8 cellular contexts compared by ENCODE assay signal in the genomic region with DNA sequence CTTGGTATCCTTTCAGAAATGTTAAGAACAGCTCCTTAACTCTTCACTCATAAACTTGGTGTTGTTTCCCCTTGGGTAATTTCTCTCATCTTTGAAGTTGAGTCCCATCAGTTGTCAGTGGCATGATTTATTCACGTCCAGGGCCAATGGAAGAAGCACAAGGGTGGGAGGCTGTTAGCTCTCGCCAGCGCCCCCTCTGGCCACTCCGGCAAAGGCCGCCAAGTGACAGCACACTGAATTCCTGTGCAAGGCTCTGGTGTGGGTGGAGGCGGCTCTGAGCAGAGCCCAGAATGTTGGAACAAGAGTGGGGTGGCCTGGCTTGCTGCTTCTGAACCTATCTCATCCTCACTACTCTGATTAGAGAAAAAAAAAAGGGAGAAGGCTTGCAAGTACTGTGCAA. TPM values are rescaled to one million over a fixed set of nuclear protein-coding genes. Genes with fewer than 3 reads are reported as not detected.
DNase-seq lines count a peak whose midpoint lies in the region; ATAC-seq and TF ChIP-seq lines count a peak whose summit lies in the region.

No MANE protein-coding gene starts in this region.

- H3K27me3 ChIP-seq in SJCRH30: no peaks in the 10 kb centered on the region

- ATAC-seq in GM19328 (IDR thresholded peaks at IDR 0.05; ENCODE audit: unreplicated experiment): no peak

- H3K4me3 Mint-ChIP-seq in activated naive CD4-positive, alpha-beta T cell treated with anti-CD3 and anti-CD28 coated beads for 36 hours: no peak overlapping the region
- no peak overlapping the region for H3K4me3 Mint-ChIP-seq in activated naive CD4-positive, alpha-beta T cell treated with anti-CD3 and anti-CD28 coated beads, Interleukin-2, amount 10 ng/mL, durations not matched to agents 7 days and 5 days
- no peak overlapping the region for H3K4me3 Mint-ChIP-seq in type B pancreatic cell
- no peak overlapping the region for H3K4me3 Mint-ChIP-seq in immature natural killer cell

- H3K27ac ChIP-seq in SJCRH30: no peak overlapping the region

- peaks cover 64% of the 10 kb centered on the region for H3K36me3 ChIP-seq in SJCRH30

- CTCF ChIA-PET in activated naive CD4-positive, alpha-beta T cell treated with anti-CD3 and anti-CD28 coated beads for 36 hours (lab: Charles Lee): interaction anchor here (0.9 to 1.6 kb wide), 4 partner anchors 10 to 152 kb away, joined by 3 to 5 read pairs (median 4); no protein-coding TSS in a partner anchor
- CTCF ChIA-PET in activated naive CD4-positive, alpha-beta T cell treated with anti-CD3 and anti-CD28 coated beads, Interleukin-2, amount 10 ng/mL, durations not matched to agents 7 days and 5 days (lab: Charles Lee): no interaction called here

- H3K4me1 ChIP-seq in SJCRH30: no peaks in the 10 kb centered on the region

- H3K9me3 ChIP-seq in SJCRH30 (replicated peaks): no peaks in the 10 kb centered on the region; the same call in 1 of the 2 replicates

- TF ChIP-seq CTCF in type B pancreatic cell (conservative IDR thresholded peaks at IDR 0.05): peak; percentile 70

- H3K27me3 Mint-ChIP-seq in activated naive CD4-positive, alpha-beta T cell treated with anti-CD3 and anti-CD28 coated beads for 36 hours (ENCODE audit: low read depth): peaks cover 3% of the 10 kb centered on the region
- H3K27me3 Mint-ChIP-seq in activated naive CD4-positive, alpha-beta T cell treated with anti-CD3 and anti-CD28 coated beads, Interleukin-2, amount 10 ng/mL, durations not matched to agents 7 days and 5 days: peaks cover 25% of the 10 kb centered on the region
- H3K27me3 Mint-ChIP-seq in type B pancreatic cell (peaks cover 4% of the 10 kb centered on the region), immature natural killer cell (ENCODE audit: low read depth in 3 of 3) (peaks cover 0 to 24% (median 0%) of the 10 kb centered on the region in 3 donors)

- no peak overlapping the region for H3K27ac Mint-ChIP-seq in activated naive CD4-positive, alpha-beta T cell treated with anti-CD3 and anti-CD28 coated beads for 36 hours
- H3K27ac Mint-ChIP-seq in activated naive CD4-positive, alpha-beta T cell treated with anti-CD3 and anti-CD28 coated beads, Interleukin-2, amount 10 ng/mL, durations not matched to agents 7 days and 5 days: no peak overlapping the region
- H3K27ac Mint-ChIP-seq in type B pancreatic cell (no peak overlapping the region), immature natural killer cell (no peak overlapping the region)

- H3K36me3 Mint-ChIP-seq in activated naive CD4-positive, alpha-beta T cell treated with anti-CD3 and anti-CD28 coated beads for 36 hours (ENCODE audit: low read depth): no peaks in the 10 kb centered on the region
- H3K36me3 Mint-ChIP-seq in activated naive CD4-positive, alpha-beta T cell treated with anti-CD3 and anti-CD28 coated beads, Interleukin-2, amount 10 ng/mL, durations not matched to agents 7 days and 5 days: no peaks in the 10 kb centered on the region
- H3K36me3 Mint-ChIP-seq in type B pancreatic cell: no peaks in the 10 kb centered on the region
- no peaks in the 10 kb centered on the region for H3K36me3 Mint-ChIP-seq in immature natural killer cell

- peak; percentile 34 for DNase-seq in activated naive CD4-positive, alpha-beta T cell treated with anti-CD3 and anti-CD28 coated beads for 36 hours
- no peak for DNase-seq in activated naive CD4-positive, alpha-beta T cell treated with anti-CD3 and anti-CD28 coated beads, Interleukin-2, amount 10 ng/mL, durations not matched to agents 7 days and 5 days
- DNase-seq in SJCRH30: peak; percentile 38 to 45
- peak; percentile 22 for DNase-seq in glomerular visceral epithelial cell (ENCODE audit: extremely low spot score)
- DNase-seq in type B pancreatic cell (ENCODE audit: extremely low spot score, unreplicated experiment): no peak
- no peak for DNase-seq in immature natural killer cell
- no peak for DNase-seq in COR-L47 (lab: John Stamatoyannopoulos, UW)

- no peaks in the 10 kb centered on the region for H3K4me1 Mint-ChIP-seq in activated naive CD4-positive, alpha-beta T cell treated with anti-CD3 and anti-CD28 coated beads for 36 hours (ENCODE audit: low read depth)
- H3K4me1 Mint-ChIP-seq in activated naive CD4-positive, alpha-beta T cell treated with anti-CD3 and anti-CD28 coated beads, Interleukin-2, amount 10 ng/mL, durations not matched to agents 7 days and 5 days: no peaks in the 10 kb centered on the region
- H3K4me1 Mint-ChIP-seq in type B pancreatic cell (ENCODE audit: unreplicated experiment): peaks cover 12% of the 10 kb centered on the region
- H3K4me1 Mint-ChIP-seq in immature natural killer cell: no peaks in the 10 kb centered on the region

- no peaks in the 10 kb centered on the region for H3K9me3 Mint-ChIP-seq in activated naive CD4-positive, alpha-beta T cell treated with anti-CD3 and anti-CD28 coated beads for 36 hours
- H3K9me3 Mint-ChIP-seq in activated naive CD4-positive, alpha-beta T cell treated with anti-CD3 and anti-CD28 coated beads, Interleukin-2, amount 10 ng/mL, durations not matched to agents 7 days and 5 days: no peaks in the 10 kb centered on the region
- H3K9me3 Mint-ChIP-seq in type B pancreatic cell (no peaks in the 10 kb centered on the region), immature natural killer cell (peaks cover 0 to 2% (median 0%) of the 10 kb centered on the region in 6 donors)

- intact Hi-C loops in activated naive CD4-positive, alpha-beta T cell treated with anti-CD3 and anti-CD28 coated beads for 36 hours (cut with micrococcal nuclease): no loop called here

- no peak overlapping the region for H3K4me3 ChIP-seq in SJCRH30

RNA-seq across cellular contexts. Expression of a gene that starts 13.1 kb away (rescaled TPM):
- not detected for total RNA-seq in activated naive CD4-positive, alpha-beta T cell treated with anti-CD3 and anti-CD28 coated beads for 36 hours
- total RNA-seq in SJCRH30 (2014; rRNA removed; shearing (Covaris generic)): 52.1 and 56.1 TPM in 2 replicates
- total RNA-seq in type B pancreatic cell (ENCODE audit: low replicate concordance): 0.36 and 0.40 TPM in 2 replicates
- not detected for polyA plus RNA-seq in immature natural killer cell

RNA-seq across cellular contexts. Expression of a gene that starts 39.5 kb away (rescaled TPM):
- total RNA-seq in activated naive CD4-positive, alpha-beta T cell treated with anti-CD3 and anti-CD28 coated beads for 36 hours: not detected
- not detected in 2 replicates for total RNA-seq in SJCRH30 (2014; rRNA removed; shearing (Covaris generic))
- not detected in 2 replicates for total RNA-seq in type B pancreatic cell (ENCODE audit: low replicate concordance)
- polyA plus RNA-seq in immature natural killer cell: not detected

Comparison
In these comparisons a context has a peak if more than half of its experiments do, and no peak if none do; other contexts are left out.
1. DNase-seq: peak in activated naive CD4-positive, alpha-beta T cell treated with anti-CD3 and anti-CD28 coated beads for 36 hours (single experiment), SJCRH30 (2 of 2) and glomerular visceral epithelial cell (single experiment); none in activated naive CD4-positive, alpha-beta T cell treated with anti-CD3 and anti-CD28 coated beads, Interleukin-2, amount 10 ng/mL, durations not matched to agents 7 days and 5 days (single experiment), type B pancreatic cell (single experiment), immature natural killer cell (0 of 3) and COR-L47 (single experiment).
2. RNA of a gene that starts 13.1 kb away (total RNA-seq): 52.1 to 56.1 TPM in SJCRH30; 0.36 to 0.40 TPM in type B pancreatic cell and not detected in activated naive CD4-positive, alpha-beta T cell treated with anti-CD3 and anti-CD28 coated beads for 36 hours; every median in the first group is over 10 times any median in the second.